ENCODE assay signal across 1 cellular context in the genomic region with DNA sequence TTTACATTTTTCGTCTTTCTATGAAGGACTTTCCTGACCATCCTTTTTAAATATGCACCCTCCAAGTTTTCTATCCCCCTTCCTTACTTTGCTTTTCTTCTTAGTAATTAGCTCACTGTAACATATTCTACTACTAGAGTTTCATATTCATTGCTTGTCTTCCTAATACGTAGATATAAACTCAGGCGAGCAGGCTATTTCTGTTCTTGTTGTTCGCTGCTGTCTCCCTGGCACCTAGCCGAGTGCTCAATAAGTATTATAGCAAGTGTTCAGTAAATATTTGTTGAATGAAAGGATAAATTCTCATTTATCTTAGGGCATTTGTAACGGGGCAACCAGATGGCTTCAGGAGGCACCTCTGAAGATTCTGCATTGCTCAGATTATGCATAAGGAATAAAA.
TF ChIP-seq lines count a peak whose summit lies in the region.

No MANE protein-coding gene starts in this region.

TF ChIP-seq in IMR-90, 13 proteins besides CTCF, POLR2A, EP300 and RAD21 (continued from another document):
- TF ChIP-seq, protein P1, sequence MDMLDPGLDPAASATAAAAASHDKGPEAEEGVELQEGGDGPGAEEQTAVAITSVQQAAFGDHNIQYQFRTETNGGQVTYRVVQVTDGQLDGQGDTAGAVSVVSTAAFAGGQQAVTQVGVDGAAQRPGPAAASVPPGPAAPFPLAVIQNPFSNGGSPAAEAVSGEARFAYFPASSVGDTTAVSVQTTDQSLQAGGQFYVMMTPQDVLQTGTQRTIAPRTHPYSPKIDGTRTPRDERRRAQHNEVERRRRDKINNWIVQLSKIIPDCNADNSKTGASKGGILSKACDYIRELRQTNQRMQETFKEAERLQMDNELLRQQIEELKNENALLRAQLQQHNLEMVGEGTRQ (IDR thresholded peaks at IDR 0.05; ENCODE audit: low read depth, low read length) = no peak
- TF ChIP-seq ELK1 (IDR thresholded peaks at IDR 0.05; ENCODE audit: borderline replicate concordance, low read depth, low read length) (no peak), MAFK (IDR thresholded peaks at IDR 0.05; ENCODE audit: low read depth, low read length) (no peak), CHD1 (IDR thresholded peaks at IDR 0.05; ENCODE audit: low read depth, low read length) (no peak), MAZ (IDR thresholded peaks at IDR 0.05; ENCODE audit: borderline replicate concordance, low read depth, low read length) (no peak), MXI1 (IDR thresholded peaks at IDR 0.05; ENCODE audit: borderline replicate concordance, low read depth, low read length) (no peak), BHLHE40 (IDR thresholded peaks at IDR 0.05; ENCODE audit: low read depth, low read length) (no peak), RCOR1 (IDR thresholded peaks at IDR 0.05; ENCODE audit: insufficient replicate concordance, low read length) (no peak), CEBPB (IDR thresholded peaks at IDR 0.05; ENCODE audit: low read depth, low read length) (no peak), FOS (IDR thresholded peaks at IDR 0.05; ENCODE audit: low read depth, low read length) (no peak)
